In the genomic region with DNA sequence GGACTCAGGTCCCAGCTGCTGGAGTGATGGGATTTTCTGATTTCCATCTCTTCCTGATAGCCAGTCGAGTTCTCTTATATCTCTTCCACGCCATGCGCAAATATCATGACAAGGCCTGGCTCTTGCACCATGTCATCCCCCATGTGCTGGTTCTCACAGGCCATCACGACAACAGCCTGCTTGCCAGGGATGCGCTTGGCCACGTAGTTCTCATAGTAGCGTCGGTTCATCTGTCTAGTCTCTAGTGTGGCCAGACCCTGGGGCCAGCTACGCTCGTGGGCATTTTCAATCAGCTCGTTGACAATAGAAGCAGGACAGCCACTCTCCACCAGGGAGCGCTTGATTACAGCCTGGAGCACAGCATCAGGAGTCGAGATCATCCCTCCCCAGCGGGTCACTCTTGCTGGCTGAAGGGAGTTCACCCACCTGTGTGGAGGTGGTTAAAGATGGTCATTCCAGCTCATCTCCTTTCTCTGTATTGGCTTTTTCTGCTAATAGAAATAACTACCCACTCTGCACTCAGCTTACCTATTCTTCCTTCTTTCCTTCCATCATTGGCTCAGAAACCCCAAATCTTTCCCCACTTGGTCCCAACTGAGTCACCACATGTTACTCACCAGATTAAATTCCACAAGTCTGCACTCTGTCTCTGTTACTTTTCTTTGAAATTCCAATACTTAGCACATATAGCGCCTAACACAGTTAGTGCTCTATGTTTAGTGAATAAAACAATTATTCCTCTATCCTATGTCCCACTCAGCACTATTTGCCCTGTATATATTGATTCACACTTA, we compare ENCODE assay signal across 1 cellular context.
TF ChIP-seq lines count a peak whose summit lies in the region.

No MANE protein-coding gene starts in this region.

TF ChIP-seq in GM12878, 131 proteins besides CTCF, POLR2A, EP300 and RAD21:
- TF ChIP-seq FOS (IDR thresholded peaks at IDR 0.05; ENCODE audit: borderline replicate concordance, extremely low read depth, insufficient read length) (no peak), HDGF (IDR thresholded peaks at IDR 0.05) (0 out of 2 replicates have a peak, but pooled peaks have one; percentile 24), SMC3 (IDR thresholded peaks at IDR 0.05; ENCODE audit: borderline replicate concordance, low read length) (peak; percentile 62), NR2C2 (IDR thresholded peaks at IDR 0.05; ENCODE audit: borderline replicate concordance, control insufficient read depth, insufficient read length, low read depth) (no peak), SMARCA5 (IDR thresholded peaks at IDR 0.05) (peak; percentile 65; the same call in 1 of the 2 replicates)
- TF ChIP-seq, protein P1, sequence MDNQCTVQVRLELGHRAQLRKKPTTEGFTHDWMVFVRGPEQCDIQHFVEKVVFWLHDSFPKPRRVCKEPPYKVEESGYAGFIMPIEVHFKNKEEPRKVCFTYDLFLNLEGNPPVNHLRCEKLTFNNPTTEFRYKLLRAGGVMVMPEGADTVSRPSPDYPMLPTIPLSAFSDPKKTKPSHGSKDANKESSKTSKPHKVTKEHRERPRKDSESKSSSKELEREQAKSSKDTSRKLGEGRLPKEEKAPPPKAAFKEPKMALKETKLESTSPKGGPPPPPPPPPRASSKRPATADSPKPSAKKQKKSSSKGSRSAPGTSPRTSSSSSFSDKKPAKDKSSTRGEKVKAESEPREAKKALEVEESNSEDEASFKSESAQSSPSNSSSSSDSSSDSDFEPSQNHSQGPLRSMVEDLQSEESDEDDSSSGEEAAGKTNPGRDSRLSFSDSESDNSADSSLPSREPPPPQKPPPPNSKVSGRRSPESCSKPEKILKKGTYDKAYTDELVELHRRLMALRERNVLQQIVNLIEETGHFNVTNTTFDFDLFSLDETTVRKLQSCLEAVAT (IDR thresholded peaks at IDR 0.05), result 0 out of 2 replicates have a peak, but pooled peaks have one; percentile 57
